ENCODE assay signal across 1 cellular context in the genomic region with DNA sequence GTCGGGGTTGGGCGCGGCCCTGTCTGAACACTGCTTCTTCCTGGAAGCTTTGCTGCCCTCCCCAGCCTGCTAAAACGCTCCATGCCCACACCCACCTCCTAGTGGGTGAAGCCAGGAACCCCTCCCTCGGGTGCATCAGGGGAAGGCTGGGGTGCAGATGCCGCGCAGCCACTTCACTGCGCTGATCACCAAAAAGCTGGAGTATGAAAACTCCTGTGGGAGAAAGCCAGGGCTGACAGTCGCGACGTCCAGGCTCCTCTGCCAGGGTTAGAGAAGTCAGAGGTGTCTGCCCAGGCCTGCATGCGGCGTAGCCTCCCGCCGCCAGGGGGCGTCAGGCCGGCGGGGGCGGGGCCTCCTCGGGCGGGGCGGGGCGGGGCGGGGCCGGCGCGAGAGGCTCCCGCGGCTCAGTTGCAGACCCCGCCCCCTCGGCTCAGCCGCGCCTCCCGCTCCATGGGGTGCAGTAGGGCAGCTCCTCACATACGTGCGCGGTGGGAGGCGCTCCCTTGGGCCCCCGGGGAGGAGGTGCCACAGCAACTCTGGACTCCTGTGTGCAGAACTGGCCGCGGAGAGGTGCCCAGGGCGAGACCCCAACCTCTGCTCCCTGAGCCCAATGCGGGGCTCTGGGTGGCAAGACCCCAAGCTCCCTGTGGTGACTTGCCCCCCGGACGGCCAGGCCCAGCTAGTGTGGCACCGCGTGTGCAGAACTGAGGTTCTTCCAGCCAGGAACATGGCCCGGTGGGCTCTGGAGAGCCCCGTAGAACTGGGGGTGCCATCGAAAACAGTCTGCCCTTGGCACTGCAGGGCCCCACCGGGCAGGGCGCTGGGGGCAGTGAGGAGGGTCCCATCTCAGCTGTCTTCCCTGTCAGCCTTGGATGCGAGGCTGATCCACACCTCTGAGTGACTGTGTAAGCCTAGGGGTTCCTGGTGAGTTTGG.
TF ChIP-seq lines count a peak whose summit lies in the region.

No MANE protein-coding gene starts in this region.

TF ChIP-seq in A549, 52 proteins besides CTCF, POLR2A, EP300 and RAD21 (continued from another document):
- TF ChIP-seq EHMT2 (IDR thresholded peaks at IDR 0.05; ENCODE audit: low read depth) (no peak), CHD4 (IDR thresholded peaks at IDR 0.05; ENCODE audit: borderline replicate concordance) (no peak), TFCP2L1 (CRISPR knock-in tag; IDR thresholded peaks at IDR 0.05) (no peak; the same call in 1 of the 2 replicates), HOXB5 (CRISPR knock-in tag; IDR thresholded peaks at IDR 0.05) (no peak), RARB (CRISPR knock-in tag; IDR thresholded peaks at IDR 0.05) (no peak), HDAC2 (IDR thresholded peaks at IDR 0.05) (no peak), SMC3 (IDR thresholded peaks at IDR 0.05) (peak; percentile 35; the same call in 2 of the 3 replicates), HMGXB4 (CRISPR knock-in tag; IDR thresholded peaks at IDR 0.05; ENCODE audit: borderline replicate concordance) (no peak), NPAS2 (CRISPR knock-in tag; IDR thresholded peaks at IDR 0.05; ENCODE audit: borderline replicate concordance) (no peak), SREBF2 (IDR thresholded peaks at IDR 0.05) (no peak), CBX8 (IDR thresholded peaks at IDR 0.05) (no peak), KDM1A (IDR thresholded peaks at IDR 0.05; ENCODE audit: low read depth) (no peak), MAZ (IDR thresholded peaks at IDR 0.05; ENCODE audit: borderline replicate concordance, low read depth, low read length) (no peak), FOXS1 (CRISPR knock-in tag; IDR thresholded peaks at IDR 0.05) (no peak), ATOH8 (CRISPR knock-in tag; IDR thresholded peaks at IDR 0.05; ENCODE audit: low read depth) (no peak), POLR2AphosphoS2 (conservative IDR thresholded peaks at IDR 0.05; ENCODE audit: low read length) (no peak)
- TF ChIP-seq, protein P1, sequence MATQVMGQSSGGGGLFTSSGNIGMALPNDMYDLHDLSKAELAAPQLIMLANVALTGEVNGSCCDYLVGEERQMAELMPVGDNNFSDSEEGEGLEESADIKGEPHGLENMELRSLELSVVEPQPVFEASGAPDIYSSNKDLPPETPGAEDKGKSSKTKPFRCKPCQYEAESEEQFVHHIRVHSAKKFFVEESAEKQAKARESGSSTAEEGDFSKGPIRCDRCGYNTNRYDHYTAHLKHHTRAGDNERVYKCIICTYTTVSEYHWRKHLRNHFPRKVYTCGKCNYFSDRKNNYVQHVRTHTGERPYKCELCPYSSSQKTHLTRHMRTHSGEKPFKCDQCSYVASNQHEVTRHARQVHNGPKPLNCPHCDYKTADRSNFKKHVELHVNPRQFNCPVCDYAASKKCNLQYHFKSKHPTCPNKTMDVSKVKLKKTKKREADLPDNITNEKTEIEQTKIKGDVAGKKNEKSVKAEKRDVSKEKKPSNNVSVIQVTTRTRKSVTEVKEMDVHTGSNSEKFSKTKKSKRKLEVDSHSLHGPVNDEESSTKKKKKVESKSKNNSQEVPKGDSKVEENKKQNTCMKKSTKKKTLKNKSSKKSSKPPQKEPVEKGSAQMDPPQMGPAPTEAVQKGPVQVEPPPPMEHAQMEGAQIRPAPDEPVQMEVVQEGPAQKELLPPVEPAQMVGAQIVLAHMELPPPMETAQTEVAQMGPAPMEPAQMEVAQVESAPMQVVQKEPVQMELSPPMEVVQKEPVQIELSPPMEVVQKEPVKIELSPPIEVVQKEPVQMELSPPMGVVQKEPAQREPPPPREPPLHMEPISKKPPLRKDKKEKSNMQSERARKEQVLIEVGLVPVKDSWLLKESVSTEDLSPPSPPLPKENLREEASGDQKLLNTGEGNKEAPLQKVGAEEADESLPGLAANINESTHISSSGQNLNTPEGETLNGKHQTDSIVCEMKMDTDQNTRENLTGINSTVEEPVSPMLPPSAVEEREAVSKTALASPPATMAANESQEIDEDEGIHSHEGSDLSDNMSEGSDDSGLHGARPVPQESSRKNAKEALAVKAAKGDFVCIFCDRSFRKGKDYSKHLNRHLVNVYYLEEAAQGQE (IDR thresholded peaks at IDR 0.05): peak; percentile 23; the same call in 1 of the 2 replicates
TF ChIP-seq in A549: peak in this region for 3.
